Comparison of ENCODE assay signal across 19 cellular contexts in genomic region chr2:53856272-53856671, GRCh38. TPM values are rescaled to one million over a fixed set of nuclear protein-coding genes. Genes with fewer than 3 reads are reported as not detected.
DNase-seq lines count a peak whose midpoint lies in the region; ATAC-seq, FAIRE-seq and TF ChIP-seq lines count a peak whose summit lies in the region.
"Had no signal": no experiment of that assay in that cellular context is flagged by ENCODE, and none has a peak within 500 bp of the region (broad histone marks: within the 10 kb centered on the region; RNA-seq: fewer than 3 reads in every experiment).

No MANE protein-coding gene starts in this region.

- TSS peak; percentile 4 for BruUV-seq in HepG2 (replicated peaks; lab: Mats Ljungman, UMichigan)

- H3K27me3 ChIP-seq in HepG2 (ENCODE audit: control insufficient read depth in 1 of 2, insufficient read depth in 2 of 2, low read length in 2 of 2), result no peaks in the 10 kb centered on the region
- no peaks in the 10 kb centered on the region for H3K27me3 ChIP-seq in right lobe of liver

- TF ChIP-seq EP300 in HepG2 (IDR thresholded peaks at IDR 0.05; ENCODE audit: low read depth in 2 of 2, low read length in 2 of 2) (no peak), HepG2 (CRISPR knock-in tag; IDR thresholded peaks at IDR 0.05; ENCODE audit: borderline replicate concordance) (no peak)

- POLR2A ChIA-PET in HepG2 (lab: Yijun Ruan, JAX), result no interaction called here

- H3K9me3 Mint-ChIP-seq in nephron progenitor cell, result no peaks in the 10 kb centered on the region
- H3K9me3 Mint-ChIP-seq: CD4-positive, alpha-beta T cell; HFFc6 had no signal

- no peaks in the 10 kb centered on the region for H3K9me3 ChIP-seq in HepG2 (ENCODE audit: low read length)
- no peaks in the 10 kb centered on the region for H3K9me3 ChIP-seq in right lobe of liver
- H3K9me3 ChIP-seq in kidney (ENCODE audit: control insufficient read depth in 1 of 2, low read length in 2 of 2), result no peaks in the 10 kb centered on the region

- H3K36me3 ChIP-seq in HepG2 (replicated peaks in 1 of 2; ENCODE audit: control insufficient read depth in 1 of 2, insufficient read depth in 2 of 2, low read length in 2 of 2), result peaks cover 6 to 17% of the 10 kb centered on the region in 2 experiments; a peak in 3 of 5 replicates
- no peaks in the 10 kb centered on the region for H3K36me3 ChIP-seq in right lobe of liver
- H3K36me3 ChIP-seq in kidney (ENCODE audit: control insufficient read depth in 1 of 2, insufficient read depth in 2 of 2, low read length in 2 of 2), result no peaks in the 10 kb centered on the region

- H3K9ac ChIP-seq in HepG2 (ENCODE audit: insufficient read depth, low read depth, low read length) (no peak overlapping the region), kidney (ENCODE audit: low read length in 2 of 2) (no peak overlapping the region)

- no peak overlapping the region for H2AFZ ChIP-seq in HepG2 (ENCODE audit: low read length)

- CTCF ChIA-PET in HepG2 (lab: Yijun Ruan, JAX; ENCODE audit: low intra/inter-chr PET ratio, low total read pairs), result no interaction called here

- no peaks in the 10 kb centered on the region for H3K27me3 Mint-ChIP-seq in nephron progenitor cell (ENCODE audit: low read depth, poor library complexity)
- H3K27me3 Mint-ChIP-seq: B cell; CD4-positive, alpha-beta T cell had no signal

- TF ChIP-seq POLR2A in HepG2 (IDR thresholded peaks at IDR 0.05; ENCODE audit: insufficient read depth in 1 of 2, low read depth in 2 of 2, low read length in 2 of 2), result no peak
- no peak for TF ChIP-seq POLR2A in right lobe of liver (IDR thresholded peaks at IDR 0.05)

- H3K27ac Mint-ChIP-seq in nephron progenitor cell, result peak overlapping the region; percentile 76
- H3K27ac Mint-ChIP-seq: B cell; CD4-positive, alpha-beta T cell; HFFc6 had no signal

- no peak for TF ChIP-seq RAD21 in HepG2 (CRISPR knock-in tag; IDR thresholded peaks at IDR 0.05)

- no peak overlapping the region for H3K4me3 Mint-ChIP-seq in nephron progenitor cell
- H3K4me3 Mint-ChIP-seq: B cell; CD4-positive, alpha-beta T cell; HFFc6 had no signal

- H3K4me1 Mint-ChIP-seq in nephron progenitor cell, result no peaks in the 10 kb centered on the region
- H3K4me1 Mint-ChIP-seq: B cell had no signal

- TF ChIP-seq CTCF in HepG2 (CRISPR knock-in tag; IDR thresholded peaks at IDR 0.05) (no peak), right lobe of liver (IDR thresholded peaks at IDR 0.05) (no peak), nephron progenitor cell (IDR thresholded peaks at IDR 0.05) (no peak), kidney (IDR thresholded peaks at IDR 0.05; ENCODE audit: borderline replicate concordance, extremely low read depth, insufficient read depth) (no peak)

- H3K4me3 ChIP-seq in HepG2 (replicated peaks in 1 of 3; ENCODE audit: insufficient read depth in 1 of 3, low read depth in 2 of 3, low read length in 3 of 3) (no peak overlapping the region), right lobe of liver (no peak overlapping the region), kidney (ENCODE audit: low read length in 2 of 2) (no peak overlapping the region)

- intact Hi-C loops in HepG2 (cut with micrococcal nuclease; ENCODE audit: unreplicated experiment), result no loop called here
- intact Hi-C loops in right lobe of liver (cut with DNase I), result no loop called here
- intact Hi-C loops in kidney (cut with DNase I), result no loop called here

- FAIRE-seq in HepG2 (lab: Jason Lieb, UNC), result no peak
- no peak for FAIRE-seq in kidney (lab: Jason Lieb, UNC)
- FAIRE-seq: A204.1, G401.6, GM19239 had no signal

- H3K4me2 ChIP-seq in HepG2 (ENCODE audit: low read depth, low read length), result no peak overlapping the region

- DNase-seq in HepG2 (ENCODE audit: low spot score) (no peak), right lobe of liver (no peak), iPS-NIHi11 (ENCODE audit: low spot score) (peak; percentile 25), nephron progenitor cell (no peak), NCI-H1417 (lab: John Stamatoyannopoulos, UW) (no peak), superior temporal gyrus (ENCODE audit: extremely low spot score) (no peak), kidney (no peak)
- DNase-seq: Calu3; CD4-positive, alpha-beta T cell; DMS153; DMS79 treated with DMSO at 0.1 percent for 48 hours; EL; HCEC 1CT; HFFc6 had no signal

- ATAC-seq in HepG2, result no peak
- ATAC-seq in right lobe of liver, result no peak

- H3K36me3 Mint-ChIP-seq in nephron progenitor cell (ENCODE audit: low read depth), result peaks cover 64% of the 10 kb centered on the region

- in situ Hi-C loops in HepG2 (cut with HindIII; ENCODE audit: extremely low pct_ligation_motif_present, low pct_unique_long_range_greater_than_20kb), result no loop called here

- H3K4me1 ChIP-seq in HepG2 (ENCODE audit: insufficient read depth, low read length), result peaks cover 17% of the 10 kb centered on the region
- peaks cover 0 to 12% (median 2%) of the 10 kb centered on the region in 4 donors for H3K4me1 ChIP-seq in right lobe of liver
- no peaks in the 10 kb centered on the region for H3K4me1 ChIP-seq in kidney (ENCODE audit: control insufficient read depth in 1 of 2, insufficient read depth in 1 of 2, low read depth in 1 of 2, low read length in 2 of 2)

- H4K20me1 ChIP-seq in HepG2 (ENCODE audit: insufficient read depth, low read length), result no peaks in the 10 kb centered on the region

- H3K27ac ChIP-seq in HepG2 (ENCODE audit: extremely low read length, insufficient read depth, low read length) (no peak overlapping the region), right lobe of liver (no peak overlapping the region), kidney (ENCODE audit: low read depth in 2 of 2, low read length in 2 of 2) (no peak overlapping the region)
- H3K27ac ChIP-seq: HL-60 had no signal

- 90% methylated on average over 2 of the region's 2 CpGs for WGBS in HepG2 (ENCODE audit: low lambda C conversion rate)
- WGBS in right lobe of liver (ENCODE audit: insufficient coverage, low coverage, low lambda C conversion rate, missing lambda C conversion rate), result 85% methylated on average over 2 of the region's 2 CpGs

- H3K79me2 ChIP-seq in HepG2 (ENCODE audit: insufficient read depth, low read length), result no peaks in the 10 kb centered on the region

TF ChIP-seq in HepG2, 621 proteins besides CTCF, POLR2A, EP300 and RAD21:
- TF ChIP-seq ZNF652 (CRISPR knock-in tag; IDR thresholded peaks at IDR 0.05; ENCODE audit: borderline replicate concordance, low read depth), result peak; percentile 94
- TF ChIP-seq JUND (CRISPR knock-in tag; IDR thresholded peaks at IDR 0.05), result no peak
- TF ChIP-seq ZSCAN22 (CRISPR knock-in tag; IDR thresholded peaks at IDR 0.05), result no peak
- TF ChIP-seq RAD51 (IDR thresholded peaks at IDR 0.05; ENCODE audit: borderline replicate concordance), result no peak

RNA-seq across cellular contexts. Expression of gene GPR75, which starts 3.5 kb away (rescaled TPM):
- total RNA-seq in HepG2 (2016; rRNA removed; fragmentation: Illumina TruSeq; extraction: Trizol) (2.4 and 3.3 TPM in 2 replicates), right lobe of liver (1 to 10 TPM; 1.1 to 3.3 (median 1.4) TPM), kidney (2.4 TPM)
- total RNA-seq in HepG2 (2016; cell fraction: cytosol; rRNA removed; fragmentation: Illumina TruSeq; extraction: Trizol; ENCODE audit: low read depth), result 0.26 and 0.30 TPM in 2 replicates
- 2.3 and 3.9 TPM in 2 replicates for total RNA-seq in HepG2 (2016; cell fraction: insoluble cytoplasmic fraction; rRNA removed; fragmentation: Illumina TruSeq; extraction: Trizol)
- total RNA-seq in HepG2 (2016; cell fraction: membrane; rRNA removed; fragmentation: Illumina TruSeq; extraction: Trizol), result 0.90 TPM in 2 replicates
- 7.8 and 8.3 TPM in 2 replicates for total RNA-seq in HepG2 (2016; cell fraction: nucleus; rRNA removed; fragmentation: Illumina TruSeq; extraction: Trizol)
- polyA plus RNA-seq in HepG2 (2011; rRNA removed) (3.9 and 4.1 TPM in 2 replicates), kidney (ENCODE audit: insufficient read depth, low read depth, low replicate concordance) (0.17 TPM)
- polyA plus RNA-seq in HepG2 (2011; cell fraction: cytosol; rRNA removed), result 1.8 and 1.9 TPM in 2 replicates
- 9.3 and 9.9 TPM in 2 replicates for polyA plus RNA-seq in HepG2 (2011; cell fraction: nucleus; rRNA removed)
- polyA plus RNA-seq in HepG2 (2012), result 1.5 and 2.0 TPM in 2 replicates
- 0.18 and 0.23 TPM in 2 replicates for polyA plus RNA-seq in HepG2 (2016; cell fraction: cytosol; fragmentation: Illumina TruSeq; extraction: Trizol; ENCODE audit: low read depth)
- 1.1 and 1.3 TPM in 2 replicates for polyA plus RNA-seq in HepG2 (2016; cell fraction: insoluble cytoplasmic fraction; fragmentation: Illumina TruSeq; extraction: Trizol; ENCODE audit: low read depth)
- 0.39 and 0.63 TPM in 2 replicates for polyA plus RNA-seq in HepG2 (2016; cell fraction: membrane; fragmentation: Illumina TruSeq; extraction: Trizol; ENCODE audit: low read depth)
- 10.6 and 15.2 TPM in 2 replicates for polyA plus RNA-seq in HepG2 (2016; cell fraction: nucleus; fragmentation: Illumina TruSeq; extraction: Trizol; ENCODE audit: insufficient read depth, low read depth)
- polyA minus RNA-seq in HepG2 (2011; rRNA and poly(A)+ RNA removed; ENCODE audit: low replicate concordance), result 13.0 and 16.6 TPM in 2 replicates
- polyA minus RNA-seq in HepG2 (2011; cell fraction: cytosol; rRNA and poly(A)+ RNA removed), result 0.69 and 1.2 TPM in 2 replicates
- 19.1 and 22.1 TPM in 2 replicates for polyA minus RNA-seq in HepG2 (2011; cell fraction: nucleus; rRNA and poly(A)+ RNA removed)
